12 cellular contexts compared by ENCODE assay signal in the genomic region with DNA sequence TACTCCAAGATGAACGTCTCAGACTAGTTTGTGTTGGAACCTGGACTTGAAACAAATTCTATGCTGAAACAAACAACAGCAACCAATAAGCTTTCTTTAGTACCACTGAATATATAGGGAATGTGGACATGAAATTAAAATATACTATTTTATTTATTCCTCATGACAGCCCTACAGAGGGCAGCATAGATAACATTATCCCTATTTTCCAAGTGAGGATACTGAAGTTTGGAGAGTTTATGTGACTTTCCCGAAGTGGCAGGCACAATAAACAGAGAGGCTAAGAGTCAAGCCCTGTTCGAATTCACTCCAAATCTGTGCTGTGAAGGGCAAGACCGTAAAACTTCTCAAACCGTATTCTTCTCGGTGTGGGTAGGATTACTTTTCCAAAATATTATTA.
A peak's percentile ranks its signal among the peaks of the same experiment; 100 is the strongest.
DNase-seq lines count a peak whose midpoint lies in the region; ATAC-seq and TF ChIP-seq lines count a peak whose summit lies in the region.
"Had no signal": no experiment of that assay in that cellular context is flagged by ENCODE, and none has a peak within 500 bp of the region (broad histone marks: within the 10 kb centered on the region; RNA-seq: fewer than 3 reads in every experiment).

No MANE protein-coding gene starts in this region.

- H3K27me3 ChIP-seq in esophagus muscularis mucosa: no peaks in the 10 kb centered on the region

- no peaks in the 10 kb centered on the region for H3K36me3 ChIP-seq in esophagus muscularis mucosa

- ATAC-seq in GM19328 (IDR thresholded peaks at IDR 0.05; ENCODE audit: unreplicated experiment) (no peak), HG03097 (IDR thresholded peaks at IDR 0.05; ENCODE audit: low FRiP score, unreplicated experiment) (no peak), HG03469 (IDR thresholded peaks at IDR 0.05; ENCODE audit: unreplicated experiment) (no peak)
- ATAC-seq: activated T-helper 17 cell treated with anti-CD3 and anti-CD28 coated beads, Interleukin-2, amount 50 U/mL, for 72 hours; left cardiac atrium had no signal

- H3K4me3 ChIP-seq in esophagus muscularis mucosa: no peak overlapping the region

- peak; percentile 32 for DNase-seq in AG20443 (ENCODE audit: low spot score)
- DNase-seq in LHCN-M2 (ENCODE audit: low read depth): peak; percentile 35
- no peak for DNase-seq in esophagus muscularis mucosa (ENCODE audit: extremely low spot score)
- no peak for DNase-seq in neural crest cell (ENCODE audit: low read depth, low spot score)
- DNase-seq in activated naive CD4-positive, alpha-beta T cell treated with Interleukin-2 at 50 U/mL for 16 hours: no peak
- DNase-seq: activated B cell treated with CpG ODN at 0.5 μM for 24 hours, left cardiac atrium, NCI-H1694 had no signal

- no peak overlapping the region for H3K4me3 Mint-ChIP-seq in neural crest cell
- H3K4me3 Mint-ChIP-seq: activated B cell treated with CpG ODN at 0.5 μM for 24 hours; activated T-helper 17 cell treated with anti-CD3 and anti-CD28 coated beads, Interleukin-2, amount 50 U/mL, for 72 hours had no signal

- H3K27ac Mint-ChIP-seq in neural crest cell (ENCODE audit: unreplicated experiment): no peak overlapping the region
- H3K27ac Mint-ChIP-seq: activated B cell treated with CpG ODN at 0.5 μM for 24 hours; activated T-helper 17 cell treated with anti-CD3 and anti-CD28 coated beads, Interleukin-2, amount 50 U/mL, for 72 hours had no signal

- peaks cover 6% of the 10 kb centered on the region for H3K9me3 Mint-ChIP-seq in neural crest cell

- no peak overlapping the region for H3K27ac ChIP-seq in esophagus muscularis mucosa (replicated peaks in 1 of 4)

- 38% methylated on average over 6 of the region's 6 CpGs for WGBS in esophagus muscularis mucosa

- intact Hi-C loops in esophagus muscularis mucosa (cut with DNase I): no loop called here

- H3K4me1 ChIP-seq in esophagus muscularis mucosa: no peaks in the 10 kb centered on the region

- H3K27me3 Mint-ChIP-seq in neural crest cell (ENCODE audit: low read depth): no peaks in the 10 kb centered on the region
- H3K27me3 Mint-ChIP-seq: activated B cell treated with CpG ODN at 0.5 μM for 24 hours; activated T-helper 17 cell treated with anti-CD3 and anti-CD28 coated beads, Interleukin-2, amount 50 U/mL, for 72 hours had no signal

- no peaks in the 10 kb centered on the region for H3K9me3 ChIP-seq in esophagus muscularis mucosa

- peaks cover 15% of the 10 kb centered on the region for H3K4me1 Mint-ChIP-seq in neural crest cell
- H3K4me1 Mint-ChIP-seq: activated B cell treated with CpG ODN at 0.5 μM for 24 hours; activated T-helper 17 cell treated with anti-CD3 and anti-CD28 coated beads, Interleukin-2, amount 50 U/mL, for 72 hours had no signal

- TF ChIP-seq EP300 in esophagus muscularis mucosa (IDR thresholded peaks at IDR 0.05): no peak

- TF ChIP-seq CTCF in esophagus muscularis mucosa (IDR thresholded peaks at IDR 0.05): peak in 2 of 3 experiments; percentile 10 to 15
- peak; percentile 22 for TF ChIP-seq CTCF in neural crest cell (conservative IDR thresholded peaks at IDR 0.05)

- TF ChIP-seq POLR2A in esophagus muscularis mucosa (IDR thresholded peaks at IDR 0.05; ENCODE audit: low read depth): no peak

- no peaks in the 10 kb centered on the region for H3K36me3 Mint-ChIP-seq in neural crest cell (ENCODE audit: low read depth)

Comparison
In these comparisons a context has a peak if more than half of its experiments do, and no peak if none do; other contexts are left out.
1. DNase-seq: peak in AG20443 (single experiment) and LHCN-M2 (single experiment); none in esophagus muscularis mucosa (single experiment), neural crest cell (single experiment) and activated naive CD4-positive, alpha-beta T cell treated with Interleukin-2 at 50 U/mL for 16 hours (single experiment).